1 cellular context compared by ENCODE assay signal in genomic region chr11:64891215-64891848, GRCh38.
TF ChIP-seq lines count a peak whose summit lies in the region.

No MANE protein-coding gene starts in this region.

TF ChIP-seq in HepG2, 621 proteins besides CTCF, POLR2A, EP300 and RAD21 (continued from another document and continues in another):
- TF ChIP-seq PAXIP1 (CRISPR knock-in tag; conservative IDR thresholded peaks at IDR 0.05) = peak; percentile 49
- 0 out of 2 replicates have a peak, but pooled peaks have one; percentile 24 for TF ChIP-seq THRA (CRISPR knock-in tag; IDR thresholded peaks at IDR 0.05; ENCODE audit: borderline replicate concordance)
- 0 out of 4 replicates have a peak, but pooled peaks of 1 of the 2 experiments have one; percentile 17 for TF ChIP-seq NR2F1 (CRISPR knock-in tag; IDR thresholded peaks at IDR 0.05)
- TF ChIP-seq ZFP82 (CRISPR knock-in tag; IDR thresholded peaks at IDR 0.05; ENCODE audit: borderline replicate concordance) = no peak
- TF ChIP-seq RFXANK (CRISPR knock-in tag; IDR thresholded peaks at IDR 0.05) = no peak
- no peak for TF ChIP-seq RNF2 (conservative IDR thresholded peaks at IDR 0.05; ENCODE audit: low read depth)
- no peak for TF ChIP-seq ELF1 (CRISPR knock-in tag; IDR thresholded peaks at IDR 0.05)
- TF ChIP-seq ZC3H4 (CRISPR knock-in tag; IDR thresholded peaks at IDR 0.05; ENCODE audit: borderline replicate concordance) = no peak
- TF ChIP-seq ZMAT5 (CRISPR knock-in tag; IDR thresholded peaks at IDR 0.05; ENCODE audit: borderline replicate concordance, low read depth) = no peak
- no peak for TF ChIP-seq ZKSCAN8 (CRISPR knock-in tag; IDR thresholded peaks at IDR 0.05; ENCODE audit: borderline replicate concordance)
- TF ChIP-seq HNRNPLL (IDR thresholded peaks at IDR 0.05; ENCODE audit: low read depth, low read length, poor library complexity, severe bottlenecking) = no peak
- no peak for TF ChIP-seq EZH2 (conservative IDR thresholded peaks at IDR 0.05; ENCODE audit: low read depth, low read length)
- peak; percentile 64 for TF ChIP-seq HIC2 (CRISPR knock-in tag; IDR thresholded peaks at IDR 0.05; ENCODE audit: low read depth)
- TF ChIP-seq ZFP36 (IDR thresholded peaks at IDR 0.05; ENCODE audit: borderline replicate concordance, low read depth, low read length, partially characterized antibody) = no peak
- TF ChIP-seq ZNF354B (CRISPR knock-in tag; IDR thresholded peaks at IDR 0.05) = no peak
- TF ChIP-seq ZNF503 (CRISPR knock-in tag; IDR thresholded peaks at IDR 0.05) = no peak
- TF ChIP-seq ZNF556 (CRISPR knock-in tag; IDR thresholded peaks at IDR 0.05; ENCODE audit: borderline replicate concordance) = no peak; the same call in 1 of the 2 replicates
- TF ChIP-seq ZNF713 (CRISPR knock-in tag; IDR thresholded peaks at IDR 0.05) = no peak
- no peak; the same call in 1 of the 2 replicates for TF ChIP-seq ZBTB38 (CRISPR knock-in tag; IDR thresholded peaks at IDR 0.05)
- TF ChIP-seq PHF8 (CRISPR knock-in tag; IDR thresholded peaks at IDR 0.05) = no peak
- no peak for TF ChIP-seq ZNF589 (CRISPR knock-in tag; conservative IDR thresholded peaks at IDR 0.05)
- TF ChIP-seq IRF2 (CRISPR knock-in tag; IDR thresholded peaks at IDR 0.05) = no peak
- TF ChIP-seq RARA (CRISPR knock-in tag; IDR thresholded peaks at IDR 0.05) = no peak; the same call in 1 of the 2 replicates
- TF ChIP-seq PAWR (CRISPR knock-in tag; IDR thresholded peaks at IDR 0.05; ENCODE audit: borderline replicate concordance) = no peak
- no peak for TF ChIP-seq ZBTB1 (CRISPR knock-in tag; IDR thresholded peaks at IDR 0.05; ENCODE audit: borderline replicate concordance)
- TF ChIP-seq ZNF569 (CRISPR knock-in tag; IDR thresholded peaks at IDR 0.05; ENCODE audit: borderline replicate concordance) = no peak
- TF ChIP-seq STAT5B (CRISPR knock-in tag; IDR thresholded peaks at IDR 0.05) = no peak
- TF ChIP-seq ZMYM4 (CRISPR knock-in tag; IDR thresholded peaks at IDR 0.05) = no peak
- no peak for TF ChIP-seq CHD4 (IDR thresholded peaks at IDR 0.05; ENCODE audit: borderline replicate concordance, low read length)
- TF ChIP-seq GATAD2A (CRISPR knock-in tag; IDR thresholded peaks at IDR 0.05) = 0 out of 2 replicates have a peak, but pooled peaks have one; percentile 16
- TF ChIP-seq HDAC6 (IDR thresholded peaks at IDR 0.05; ENCODE audit: low read depth, low read length) = no peak
- no peak for TF ChIP-seq ATF7 (IDR thresholded peaks at IDR 0.05)
- TF ChIP-seq ATF7 (CRISPR knock-in tag; IDR thresholded peaks at IDR 0.05) = no peak
- no peak for TF ChIP-seq TRIM24 (CRISPR knock-in tag; IDR thresholded peaks at IDR 0.05)
- no peak for TF ChIP-seq ONECUT2 (CRISPR knock-in tag; IDR thresholded peaks at IDR 0.05)
- TF ChIP-seq BATF2 (CRISPR knock-in tag; IDR thresholded peaks at IDR 0.05) = no peak
- no peak for TF ChIP-seq ZIK1 (CRISPR knock-in tag; IDR thresholded peaks at IDR 0.05; ENCODE audit: borderline replicate concordance, low read depth)
- TF ChIP-seq POLR2AphosphoS2 (IDR thresholded peaks at IDR 0.05; ENCODE audit: low read depth, low read length) = no peak
- peak; percentile 40; the same call in 1 of the 2 replicates for TF ChIP-seq ZFY (CRISPR knock-in tag; IDR thresholded peaks at IDR 0.05)
- TF ChIP-seq ZNF224 (CRISPR knock-in tag; IDR thresholded peaks at IDR 0.05) = no peak
- TF ChIP-seq RFX1 (IDR thresholded peaks at IDR 0.05) = no peak
- TF ChIP-seq JUND (CRISPR knock-in tag; IDR thresholded peaks at IDR 0.05) = no peak
- no peak for TF ChIP-seq RORA (CRISPR knock-in tag; IDR thresholded peaks at IDR 0.05)
- no peak for TF ChIP-seq ATRX (CRISPR knock-in tag; IDR thresholded peaks at IDR 0.05; ENCODE audit: borderline replicate concordance)
- TF ChIP-seq ZBTB8A (CRISPR knock-in tag; IDR thresholded peaks at IDR 0.05; ENCODE audit: borderline replicate concordance, low read depth) = no peak
- no peak for TF ChIP-seq ZNF780A (CRISPR knock-in tag; IDR thresholded peaks at IDR 0.05)
- no peak for TF ChIP-seq ZNF782 (CRISPR knock-in tag; IDR thresholded peaks at IDR 0.05; ENCODE audit: borderline replicate concordance)
- TF ChIP-seq ZNF34 (CRISPR knock-in tag; IDR thresholded peaks at IDR 0.05; ENCODE audit: borderline replicate concordance) = no peak
- no peak for TF ChIP-seq ZBTB49 (CRISPR knock-in tag; IDR thresholded peaks at IDR 0.05; ENCODE audit: borderline replicate concordance)
- no peak for TF ChIP-seq ZNF432 (CRISPR knock-in tag; IDR thresholded peaks at IDR 0.05; ENCODE audit: borderline replicate concordance)
- TF ChIP-seq SALL1 (CRISPR knock-in tag; IDR thresholded peaks at IDR 0.05) = peak; percentile 13
- TF ChIP-seq ATF5 (CRISPR knock-in tag; IDR thresholded peaks at IDR 0.05; ENCODE audit: low read depth) = no peak
- no peak for TF ChIP-seq BCL6 (CRISPR knock-in tag; IDR thresholded peaks at IDR 0.05)
- TF ChIP-seq USF2 (IDR thresholded peaks at IDR 0.05; ENCODE audit: low read depth, low read length) = no peak
- no peak for TF ChIP-seq USF2 (CRISPR knock-in tag; IDR thresholded peaks at IDR 0.05; ENCODE audit: borderline replicate concordance)
- 0 out of 2 replicates have a peak, but pooled peaks have one; percentile 8 for TF ChIP-seq TOPORS (CRISPR knock-in tag; IDR thresholded peaks at IDR 0.05)
- no peak for TF ChIP-seq ZNF678 (CRISPR knock-in tag; IDR thresholded peaks at IDR 0.05)
